ENCODE assay signal across 14 cellular contexts in the genomic region with DNA sequence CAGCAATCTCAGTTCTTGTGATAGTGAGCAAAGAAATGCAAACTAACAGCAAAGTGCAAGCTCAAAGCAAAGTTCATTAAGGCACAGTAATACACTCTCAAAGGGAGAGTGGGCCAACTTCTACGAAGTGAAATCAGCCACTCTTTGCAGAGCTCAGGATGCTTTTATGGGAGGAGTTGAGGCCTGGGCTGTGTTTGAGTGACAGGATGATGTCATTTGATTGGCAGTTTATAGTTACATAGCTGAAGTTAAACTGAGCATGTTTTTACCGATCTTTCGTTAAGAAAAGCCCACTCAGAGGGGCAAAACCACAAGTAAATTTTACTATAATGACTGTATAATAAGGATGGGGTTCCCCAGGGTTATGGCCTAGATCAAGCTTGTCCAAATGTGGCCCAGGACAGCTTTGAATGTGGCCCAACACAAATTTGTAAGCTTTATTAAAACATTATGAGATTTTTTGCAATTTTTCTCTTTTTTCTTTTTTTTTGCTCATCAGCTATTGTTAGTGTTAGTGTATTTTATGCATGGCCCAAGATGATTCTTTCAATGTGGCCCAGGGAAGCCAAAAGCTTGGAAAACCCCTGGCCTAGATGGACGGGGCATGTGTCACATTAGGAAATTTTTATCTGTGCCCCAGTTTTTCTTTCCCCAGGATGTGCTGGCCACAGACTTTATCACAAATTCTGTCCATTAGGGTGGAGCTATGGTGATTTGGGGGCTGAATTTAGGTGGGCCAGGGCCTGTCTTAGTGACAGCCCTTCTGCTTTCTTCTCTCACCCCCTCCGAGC. TPM values are rescaled to one million over a fixed set of nuclear protein-coding genes. Genes with fewer than 3 reads are reported as not detected.
DNase-seq lines count a peak whose midpoint lies in the region; ATAC-seq and TF ChIP-seq lines count a peak whose summit lies in the region.
"Had no signal": no experiment of that assay in that cellular context is flagged by ENCODE, and none has a peak within 500 bp of the region (broad histone marks: within the 10 kb centered on the region; RNA-seq: fewer than 3 reads in every experiment).

No MANE protein-coding gene starts in this region.

- peak overlapping the region; percentile 55 for H3K27ac ChIP-seq in fibroblast of lung (ENCODE audit: insufficient read depth, low read length)
- peak overlapping the region in 2 of 4 donors; percentile 16 to 18 for H3K27ac ChIP-seq in transverse colon
- H3K27ac ChIP-seq in testis, result no peak overlapping the region
- H3K27ac ChIP-seq: cardiac muscle cell, SJCRH30 had no signal

- intact Hi-C loops in transverse colon (cut with DNase I; ENCODE audit: low total_unique reads), result no loop called here
- intact Hi-C loops in testis (cut with DNase I; ENCODE audit: low total_unique reads), result no loop called here

- TF ChIP-seq POLR2A in transverse colon (IDR thresholded peaks at IDR 0.05), result no peak
- TF ChIP-seq POLR2A in testis (IDR thresholded peaks at IDR 0.05), result no peak
- TF ChIP-seq POLR2A in GM18505 (IDR thresholded peaks at IDR 0.05; ENCODE audit: borderline replicate concordance, extremely low read depth, insufficient read depth, insufficient read length), result no peak

- no peak overlapping the region for H3K9ac ChIP-seq in fibroblast of lung (ENCODE audit: insufficient read depth, low read length)

- no peak for TF ChIP-seq EP300 in transverse colon (IDR thresholded peaks at IDR 0.05; ENCODE audit: low read depth)

- H3K4me2 ChIP-seq in fibroblast of lung (ENCODE audit: extremely low read depth, insufficient read depth, low read length), result no peak overlapping the region

- DNase-seq in GM12865 (ENCODE audit: low read depth) (peak; percentile 29), fibroblast of lung (ENCODE audit: low read depth in 2 of 2) (no peak), transverse colon (no peak), testis (no peak)
- DNase-seq: activated naive CD4-positive, alpha-beta T cell; effector memory CD4-positive, alpha-beta T cell; NCI-H2107; SJCRH30; small intestine had no signal

- H3K36me3 ChIP-seq in fibroblast of lung (ENCODE audit: control insufficient read depth, insufficient read depth, low read length) (no peaks in the 10 kb centered on the region), transverse colon (no peaks in the 10 kb centered on the region), testis (ENCODE audit: low read depth, missing control alignments) (no peaks in the 10 kb centered on the region)
- H3K36me3 ChIP-seq: cardiac muscle cell, SJCRH30 had no signal

- H3K27me3 ChIP-seq in fibroblast of lung (ENCODE audit: control insufficient read depth, insufficient read depth, low read length), result no peaks in the 10 kb centered on the region
- no peaks in the 10 kb centered on the region for H3K27me3 ChIP-seq in transverse colon
- no peaks in the 10 kb centered on the region for H3K27me3 ChIP-seq in testis
- H3K27me3 ChIP-seq: SJCRH30 had no signal

- no peaks in the 10 kb centered on the region for H4K20me1 ChIP-seq in fibroblast of lung (ENCODE audit: control insufficient read depth, extremely low read depth, insufficient read depth, low read length)

- no peaks in the 10 kb centered on the region for H3K79me2 ChIP-seq in fibroblast of lung (ENCODE audit: control insufficient read depth, insufficient read depth, low read length)

- no peaks in the 10 kb centered on the region for H3K9me3 ChIP-seq in fibroblast of lung (ENCODE audit: control insufficient read depth, insufficient read depth, low read depth, low read length)
- H3K9me3 ChIP-seq in transverse colon, result no peaks in the 10 kb centered on the region
- no peaks in the 10 kb centered on the region for H3K9me3 ChIP-seq in testis
- H3K9me3 ChIP-seq: SJCRH30 had no signal

- in situ Hi-C loops in transverse colon (cut with MboI; ENCODE audit: low pct_ligation_motif_present in 1 of 4, low pct_unique_long_range_greater_than_20kb in 1 of 4, low sequenced_read_pairs in 3 of 4), result loop anchor here in 2 of 4 donors (10.0 to 25.0 kb wide), 2 partner anchors 208 to 210 kb away; no protein-coding TSS in a partner anchor

- ATAC-seq in GM19397 (IDR thresholded peaks at IDR 0.05; ENCODE audit: unreplicated experiment) (peak; percentile 44), HG03432 (IDR thresholded peaks at IDR 0.05; ENCODE audit: unreplicated experiment) (peak; percentile 71), HG03460 (IDR thresholded peaks at IDR 0.05; ENCODE audit: unreplicated experiment) (no peak), GM18505 (IDR thresholded peaks at IDR 0.05; ENCODE audit: unreplicated experiment) (no peak)

- H2AFZ ChIP-seq in fibroblast of lung (ENCODE audit: low read length), result no peak overlapping the region

- peaks cover 7% of the 10 kb centered on the region for H3K4me1 ChIP-seq in fibroblast of lung (ENCODE audit: control insufficient read depth, extremely low read depth, insufficient read depth, low read length)
- peaks cover 0 to 39% (median 9%) of the 10 kb centered on the region in 4 donors for H3K4me1 ChIP-seq in transverse colon
- no peaks in the 10 kb centered on the region for H3K4me1 ChIP-seq in testis
- H3K4me1 ChIP-seq: SJCRH30 had no signal

- WGBS in transverse colon (ENCODE audit: low coverage in 1 of 2), 2 donors, result 68 to 74% methylated on average over 3 to 5 of the region's 5 CpGs
- 81 to 83% methylated on average over 5 of the region's 5 CpGs for WGBS in testis, 2 donors

- no peak overlapping the region for H3K4me3 ChIP-seq in GM12865 (ENCODE audit: low read depth, low read length)
- no peak overlapping the region for H3K4me3 ChIP-seq in fibroblast of lung (replicated peaks in 1 of 4; ENCODE audit: control extremely low read depth in 1 of 4, insufficient read depth in 1 of 4, low read depth in 3 of 4, low read length in 4 of 4)
- no peak overlapping the region for H3K4me3 ChIP-seq in transverse colon
- H3K4me3 ChIP-seq in testis, result no peak overlapping the region
- H3K4me3 ChIP-seq: cardiac muscle cell, SJCRH30 had no signal

- TF ChIP-seq CTCF in GM12865 (IDR thresholded peaks at IDR 0.05; ENCODE audit: insufficient read depth, low read depth, low read length, missing control alignments), result no peak
- TF ChIP-seq CTCF in fibroblast of lung (conservative IDR thresholded peaks at IDR 0.05 in 1 of 2, IDR thresholded peaks at IDR 0.05 in 1 of 2; ENCODE audit: low read depth in 1 of 2, low read length in 2 of 2), result no peak
- TF ChIP-seq CTCF in transverse colon (IDR thresholded peaks at IDR 0.05), result no peak
- TF ChIP-seq CTCF in testis (IDR thresholded peaks at IDR 0.05), result no peak

RNA-seq across cellular contexts. Expression of gene DNAH7, which starts 8.3 kb away (rescaled TPM):
- total RNA-seq in fibroblast of lung (0.77 and 0.99 TPM in 2 replicates), transverse colon (10 to 100 TPM in 2 of 4 donors, 1 to 10 TPM in 2; 1.8 to 56.9 (median 8.1) TPM), testis (10 to 100 TPM; 14.9 to 27.1 TPM)
- polyA plus RNA-seq in fibroblast of lung (0.37 and 0.49 TPM in 2 replicates), testis (ENCODE audit: insufficient read depth, low read depth, low replicate concordance) (25.8 TPM)
- polyA plus RNA-seq in fibroblast of lung (2012), result 0.59 and 1.6 TPM in 2 replicates
- not detected in 2 replicates for polyA minus RNA-seq in fibroblast of lung (ENCODE audit: low replicate concordance)

Comparison
In these comparisons a context has a peak if more than half of its experiments do, and no peak if none do; other contexts are left out.
1. ATAC-seq: peak in GM19397 (single experiment) and HG03432 (single experiment); none in HG03460 (single experiment) and GM18505 (single experiment).